Comparison of ENCODE assay signal across 1 cellular context in the genomic region with DNA sequence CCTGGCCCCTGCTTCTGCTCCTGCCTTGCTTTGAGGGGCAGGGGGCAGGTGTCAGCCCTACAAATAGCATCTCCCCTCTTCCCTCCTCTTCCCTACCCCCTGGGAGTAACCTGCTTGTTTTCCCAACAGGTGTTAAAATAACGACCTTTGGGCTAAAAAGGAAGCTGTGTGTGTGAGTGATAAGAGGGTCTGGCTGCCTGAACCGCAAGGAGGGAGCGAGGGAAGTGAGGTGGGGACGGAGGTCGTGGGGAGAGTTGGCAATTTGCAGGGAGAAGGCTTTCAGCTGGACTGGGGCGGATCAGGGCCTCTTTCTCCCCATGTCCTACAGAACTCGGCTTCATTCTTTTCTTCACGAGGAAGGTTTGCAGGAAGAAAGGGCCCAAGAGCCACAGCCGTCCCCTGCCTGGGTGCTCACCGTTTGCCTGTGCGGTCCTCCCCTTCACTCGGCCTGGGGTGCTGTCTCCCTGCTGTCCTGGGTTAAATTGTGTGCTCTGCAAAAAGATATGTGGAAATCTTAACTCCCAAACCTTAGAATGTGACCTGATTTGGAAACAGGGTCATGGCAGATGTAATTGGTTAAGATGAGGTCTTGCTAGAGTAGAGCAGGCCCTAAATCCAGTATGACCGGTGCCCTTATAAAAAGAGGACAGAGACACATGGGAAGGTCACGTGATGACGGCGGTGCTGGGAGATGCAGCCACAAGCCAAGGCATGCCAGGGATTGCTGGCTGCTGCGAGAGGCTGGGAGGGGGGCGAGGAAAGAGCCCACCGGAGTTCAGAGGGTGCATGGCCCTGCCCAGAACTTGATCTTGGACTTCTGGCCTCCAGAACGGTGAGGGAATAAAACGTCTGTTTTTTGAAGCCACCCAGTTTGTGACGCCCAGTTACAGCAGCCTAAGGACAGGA.
TF ChIP-seq lines count a peak whose summit lies in the region.

No MANE protein-coding gene starts in this region.

TF ChIP-seq in K562, 482 proteins besides CTCF, POLR2A, EP300 and RAD21 (continued from another document and continues in another):
- no peak for TF ChIP-seq SIN3A (IDR thresholded peaks at IDR 0.05; ENCODE audit: borderline replicate concordance in 2 of 2, control insufficient read depth in 1 of 2, low read depth in 2 of 2, low read length in 2 of 2)
- TF ChIP-seq ZNF311 (CRISPR knock-in tag; IDR thresholded peaks at IDR 0.05): no peak
- TF ChIP-seq NFE2 (IDR thresholded peaks at IDR 0.05; ENCODE audit: low read depth): no peak
- no peak for TF ChIP-seq HLTF (IDR thresholded peaks at IDR 0.05)
- TF ChIP-seq NR3C1 (CRISPR knock-in tag; IDR thresholded peaks at IDR 0.05): no peak
- TF ChIP-seq, protein P1, sequence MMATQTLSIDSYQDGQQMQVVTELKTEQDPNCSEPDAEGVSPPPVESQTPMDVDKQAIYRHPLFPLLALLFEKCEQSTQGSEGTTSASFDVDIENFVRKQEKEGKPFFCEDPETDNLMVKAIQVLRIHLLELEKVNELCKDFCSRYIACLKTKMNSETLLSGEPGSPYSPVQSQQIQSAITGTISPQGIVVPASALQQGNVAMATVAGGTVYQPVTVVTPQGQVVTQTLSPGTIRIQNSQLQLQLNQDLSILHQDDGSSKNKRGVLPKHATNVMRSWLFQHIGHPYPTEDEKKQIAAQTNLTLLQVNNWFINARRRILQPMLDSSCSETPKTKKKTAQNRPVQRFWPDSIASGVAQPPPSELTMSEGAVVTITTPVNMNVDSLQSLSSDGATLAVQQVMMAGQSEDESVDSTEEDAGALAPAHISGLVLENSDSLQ (IDR thresholded peaks at IDR 0.05): no peak
- no peak for TF ChIP-seq RBM17 (IDR thresholded peaks at IDR 0.05; ENCODE audit: borderline replicate concordance, low read depth, low read length)
- peak; percentile 68 for TF ChIP-seq CBFA2T2 (conservative IDR thresholded peaks at IDR 0.05)
- no peak for TF ChIP-seq SP1 (CRISPR knock-in tag; IDR thresholded peaks at IDR 0.05)
- TF ChIP-seq TCF3 (CRISPR knock-in tag; IDR thresholded peaks at IDR 0.05): peak; percentile 88
- no peak for TF ChIP-seq RNF2 (IDR thresholded peaks at IDR 0.05)
- no peak for TF ChIP-seq CHD2 (IDR thresholded peaks at IDR 0.05; ENCODE audit: low read depth, low read length)
- no peak for TF ChIP-seq ATF7 (IDR thresholded peaks at IDR 0.05)
- TF ChIP-seq POLR2B (IDR thresholded peaks at IDR 0.05; ENCODE audit: low read depth, partially characterized antibody): no peak
- TF ChIP-seq, protein P2, sequence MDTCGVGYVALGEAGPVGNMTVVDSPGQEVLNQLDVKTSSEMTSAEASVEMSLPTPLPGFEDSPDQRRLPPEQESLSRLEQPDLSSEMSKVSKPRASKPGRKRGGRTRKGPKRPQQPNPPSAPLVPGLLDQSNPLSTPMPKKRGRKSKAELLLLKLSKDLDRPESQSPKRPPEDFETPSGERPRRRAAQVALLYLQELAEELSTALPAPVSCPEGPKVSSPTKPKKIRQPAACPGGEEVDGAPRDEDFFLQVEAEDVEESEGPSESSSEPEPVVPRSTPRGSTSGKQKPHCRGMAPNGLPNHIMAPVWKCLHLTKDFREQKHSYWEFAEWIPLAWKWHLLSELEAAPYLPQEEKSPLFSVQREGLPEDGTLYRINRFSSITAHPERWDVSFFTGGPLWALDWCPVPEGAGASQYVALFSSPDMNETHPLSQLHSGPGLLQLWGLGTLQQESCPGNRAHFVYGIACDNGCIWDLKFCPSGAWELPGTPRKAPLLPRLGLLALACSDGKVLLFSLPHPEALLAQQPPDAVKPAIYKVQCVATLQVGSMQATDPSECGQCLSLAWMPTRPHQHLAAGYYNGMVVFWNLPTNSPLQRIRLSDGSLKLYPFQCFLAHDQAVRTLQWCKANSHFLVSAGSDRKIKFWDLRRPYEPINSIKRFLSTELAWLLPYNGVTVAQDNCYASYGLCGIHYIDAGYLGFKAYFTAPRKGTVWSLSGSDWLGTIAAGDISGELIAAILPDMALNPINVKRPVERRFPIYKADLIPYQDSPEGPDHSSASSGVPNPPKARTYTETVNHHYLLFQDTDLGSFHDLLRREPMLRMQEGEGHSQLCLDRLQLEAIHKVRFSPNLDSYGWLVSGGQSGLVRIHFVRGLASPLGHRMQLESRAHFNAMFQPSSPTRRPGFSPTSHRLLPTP (IDR thresholded peaks at IDR 0.05; ENCODE audit: borderline replicate concordance, extremely low read depth, insufficient read length): no peak
- peak; percentile 46 for TF ChIP-seq ETV5 (CRISPR knock-in tag; IDR thresholded peaks at IDR 0.05; ENCODE audit: low read depth)
- no peak for TF ChIP-seq MTF1 (CRISPR knock-in tag; IDR thresholded peaks at IDR 0.05; ENCODE audit: borderline replicate concordance)
- TF ChIP-seq, protein P3, sequence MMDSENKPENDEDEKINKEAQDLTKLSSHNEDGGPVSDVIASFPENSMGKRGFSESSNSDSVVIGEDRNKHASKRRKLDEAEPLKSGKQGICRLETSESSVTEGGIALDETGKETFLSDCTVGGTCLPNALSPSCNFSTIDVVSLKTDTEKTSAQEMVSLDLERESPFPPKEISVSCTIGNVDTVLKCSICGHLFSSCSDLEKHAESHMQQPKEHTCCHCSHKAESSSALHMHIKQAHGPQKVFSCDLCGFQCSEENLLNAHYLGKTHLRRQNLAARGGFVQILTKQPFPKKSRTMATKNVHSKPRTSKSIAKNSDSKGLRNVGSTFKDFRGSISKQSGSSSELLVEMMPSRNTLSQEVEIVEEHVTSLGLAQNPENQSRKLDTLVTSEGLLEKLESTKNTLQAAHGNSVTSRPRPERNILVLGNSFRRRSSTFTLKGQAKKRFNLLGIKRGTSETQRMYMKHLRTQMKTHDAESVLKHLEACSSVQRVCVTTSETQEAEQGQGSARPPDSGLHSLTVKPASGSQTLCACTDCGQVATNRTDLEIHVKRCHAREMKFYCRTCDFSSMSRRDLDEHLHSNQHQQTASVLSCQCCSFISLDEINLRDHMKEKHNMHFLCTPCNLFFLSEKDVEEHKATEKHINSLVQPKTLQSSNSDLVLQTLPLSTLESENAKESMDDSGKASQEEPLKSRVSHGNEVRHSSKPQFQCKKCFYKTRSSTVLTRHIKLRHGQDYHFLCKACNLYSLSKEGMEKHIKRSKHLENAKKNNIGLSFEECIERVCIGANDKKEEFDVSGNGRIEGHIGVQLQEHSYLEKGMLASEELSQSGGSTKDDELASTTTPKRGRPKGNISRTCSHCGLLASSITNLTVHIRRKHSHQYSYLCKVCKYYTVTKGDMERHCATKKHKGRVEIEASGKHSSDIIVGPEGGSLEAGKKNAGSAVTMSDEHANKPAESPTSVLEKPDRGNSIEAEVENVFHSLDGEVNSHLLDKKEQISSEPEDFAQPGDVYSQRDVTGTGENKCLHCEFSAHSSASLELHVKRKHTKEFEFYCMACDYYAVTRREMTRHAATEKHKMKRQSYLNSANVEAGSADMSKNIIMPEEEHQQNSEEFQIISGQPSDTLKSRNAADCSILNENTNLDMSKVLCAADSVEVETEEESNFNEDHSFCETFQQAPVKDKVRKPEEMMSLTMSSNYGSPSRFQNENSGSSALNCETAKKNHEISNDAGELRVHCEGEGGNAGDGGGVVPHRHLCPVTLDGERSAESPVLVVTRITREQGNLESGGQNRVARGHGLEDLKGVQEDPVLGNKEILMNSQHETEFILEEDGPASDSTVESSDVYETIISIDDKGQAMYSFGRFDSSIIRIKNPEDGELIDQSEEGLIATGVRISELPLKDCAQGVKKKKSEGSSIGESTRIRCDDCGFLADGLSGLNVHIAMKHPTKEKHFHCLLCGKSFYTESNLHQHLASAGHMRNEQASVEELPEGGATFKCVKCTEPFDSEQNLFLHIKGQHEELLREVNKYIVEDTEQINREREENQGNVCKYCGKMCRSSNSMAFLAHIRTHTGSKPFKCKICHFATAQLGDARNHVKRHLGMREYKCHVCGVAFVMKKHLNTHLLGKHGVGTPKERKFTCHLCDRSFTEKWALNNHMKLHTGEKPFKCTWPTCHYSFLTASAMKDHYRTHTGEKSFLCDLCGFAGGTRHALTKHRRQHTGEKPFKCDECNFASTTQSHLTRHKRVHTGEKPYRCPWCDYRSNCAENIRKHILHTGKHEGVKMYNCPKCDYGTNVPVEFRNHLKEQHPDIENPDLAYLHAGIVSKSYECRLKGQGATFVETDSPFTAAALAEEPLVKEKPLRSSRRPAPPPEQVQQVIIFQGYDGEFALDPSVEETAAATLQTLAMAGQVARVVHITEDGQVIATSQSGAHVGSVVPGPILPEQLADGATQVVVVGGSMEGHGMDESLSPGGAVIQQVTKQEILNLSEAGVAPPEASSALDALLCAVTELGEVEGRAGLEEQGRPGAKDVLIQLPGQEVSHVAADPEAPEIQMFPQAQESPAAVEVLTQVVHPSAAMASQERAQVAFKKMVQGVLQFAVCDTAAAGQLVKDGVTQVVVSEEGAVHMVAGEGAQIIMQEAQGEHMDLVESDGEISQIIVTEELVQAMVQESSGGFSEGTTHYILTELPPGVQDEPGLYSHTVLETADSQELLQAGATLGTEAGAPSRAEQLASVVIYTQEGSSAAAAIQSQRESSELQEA (IDR thresholded peaks at IDR 0.05; ENCODE audit: low read depth): no peak
- TF ChIP-seq, protein P4, sequence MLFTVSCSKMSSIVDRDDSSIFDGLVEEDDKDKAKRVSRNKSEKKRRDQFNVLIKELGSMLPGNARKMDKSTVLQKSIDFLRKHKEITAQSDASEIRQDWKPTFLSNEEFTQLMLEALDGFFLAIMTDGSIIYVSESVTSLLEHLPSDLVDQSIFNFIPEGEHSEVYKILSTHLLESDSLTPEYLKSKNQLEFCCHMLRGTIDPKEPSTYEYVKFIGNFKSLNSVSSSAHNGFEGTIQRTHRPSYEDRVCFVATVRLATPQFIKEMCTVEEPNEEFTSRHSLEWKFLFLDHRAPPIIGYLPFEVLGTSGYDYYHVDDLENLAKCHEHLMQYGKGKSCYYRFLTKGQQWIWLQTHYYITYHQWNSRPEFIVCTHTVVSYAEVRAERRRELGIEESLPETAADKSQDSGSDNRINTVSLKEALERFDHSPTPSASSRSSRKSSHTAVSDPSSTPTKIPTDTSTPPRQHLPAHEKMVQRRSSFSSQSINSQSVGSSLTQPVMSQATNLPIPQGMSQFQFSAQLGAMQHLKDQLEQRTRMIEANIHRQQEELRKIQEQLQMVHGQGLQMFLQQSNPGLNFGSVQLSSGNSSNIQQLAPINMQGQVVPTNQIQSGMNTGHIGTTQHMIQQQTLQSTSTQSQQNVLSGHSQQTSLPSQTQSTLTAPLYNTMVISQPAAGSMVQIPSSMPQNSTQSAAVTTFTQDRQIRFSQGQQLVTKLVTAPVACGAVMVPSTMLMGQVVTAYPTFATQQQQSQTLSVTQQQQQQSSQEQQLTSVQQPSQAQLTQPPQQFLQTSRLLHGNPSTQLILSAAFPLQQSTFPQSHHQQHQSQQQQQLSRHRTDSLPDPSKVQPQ (CRISPR knock-in tag; IDR thresholded peaks at IDR 0.05; ENCODE audit: borderline replicate concordance): no peak
- TF ChIP-seq U2AF1 (optimal IDR thresholded peaks at IDR 0.05; ENCODE audit: low read depth, low read length): no peak
- TF ChIP-seq, protein P5, sequence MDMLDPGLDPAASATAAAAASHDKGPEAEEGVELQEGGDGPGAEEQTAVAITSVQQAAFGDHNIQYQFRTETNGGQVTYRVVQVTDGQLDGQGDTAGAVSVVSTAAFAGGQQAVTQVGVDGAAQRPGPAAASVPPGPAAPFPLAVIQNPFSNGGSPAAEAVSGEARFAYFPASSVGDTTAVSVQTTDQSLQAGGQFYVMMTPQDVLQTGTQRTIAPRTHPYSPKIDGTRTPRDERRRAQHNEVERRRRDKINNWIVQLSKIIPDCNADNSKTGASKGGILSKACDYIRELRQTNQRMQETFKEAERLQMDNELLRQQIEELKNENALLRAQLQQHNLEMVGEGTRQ (CRISPR knock-in tag; IDR thresholded peaks at IDR 0.05): peak; percentile 57
- peak; percentile 84 for TF ChIP-seq CBFA2T3 (IDR thresholded peaks at IDR 0.05)
- no peak for TF ChIP-seq PHB2 (IDR thresholded peaks at IDR 0.05; ENCODE audit: low read depth)
- TF ChIP-seq, protein P6, sequence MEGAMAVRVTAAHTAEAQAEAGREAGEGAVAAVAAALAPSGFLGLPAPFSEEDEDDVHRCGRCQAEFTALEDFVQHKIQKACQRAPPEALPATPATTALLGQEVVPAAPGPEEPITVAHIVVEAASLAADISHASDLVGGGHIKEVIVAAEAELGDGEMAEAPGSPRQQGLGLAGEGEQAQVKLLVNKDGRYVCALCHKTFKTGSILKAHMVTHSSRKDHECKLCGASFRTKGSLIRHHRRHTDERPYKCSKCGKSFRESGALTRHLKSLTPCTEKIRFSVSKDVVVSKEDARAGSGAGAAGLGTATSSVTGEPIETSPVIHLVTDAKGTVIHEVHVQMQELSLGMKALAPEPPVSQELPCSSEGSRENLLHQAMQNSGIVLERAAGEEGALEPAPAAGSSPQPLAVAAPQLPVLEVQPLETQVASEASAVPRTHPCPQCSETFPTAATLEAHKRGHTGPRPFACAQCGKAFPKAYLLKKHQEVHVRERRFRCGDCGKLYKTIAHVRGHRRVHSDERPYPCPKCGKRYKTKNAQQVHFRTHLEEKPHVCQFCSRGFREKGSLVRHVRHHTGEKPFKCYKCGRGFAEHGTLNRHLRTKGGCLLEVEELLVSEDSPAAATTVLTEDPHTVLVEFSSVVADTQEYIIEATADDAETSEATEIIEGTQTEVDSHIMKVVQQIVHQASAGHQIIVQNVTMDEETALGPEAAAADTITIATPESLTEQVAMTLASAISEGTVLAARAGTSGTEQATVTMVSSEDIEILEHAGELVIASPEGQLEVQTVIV (CRISPR knock-in tag; IDR thresholded peaks at IDR 0.05; ENCODE audit: borderline replicate concordance): no peak
- TF ChIP-seq, protein P7, sequence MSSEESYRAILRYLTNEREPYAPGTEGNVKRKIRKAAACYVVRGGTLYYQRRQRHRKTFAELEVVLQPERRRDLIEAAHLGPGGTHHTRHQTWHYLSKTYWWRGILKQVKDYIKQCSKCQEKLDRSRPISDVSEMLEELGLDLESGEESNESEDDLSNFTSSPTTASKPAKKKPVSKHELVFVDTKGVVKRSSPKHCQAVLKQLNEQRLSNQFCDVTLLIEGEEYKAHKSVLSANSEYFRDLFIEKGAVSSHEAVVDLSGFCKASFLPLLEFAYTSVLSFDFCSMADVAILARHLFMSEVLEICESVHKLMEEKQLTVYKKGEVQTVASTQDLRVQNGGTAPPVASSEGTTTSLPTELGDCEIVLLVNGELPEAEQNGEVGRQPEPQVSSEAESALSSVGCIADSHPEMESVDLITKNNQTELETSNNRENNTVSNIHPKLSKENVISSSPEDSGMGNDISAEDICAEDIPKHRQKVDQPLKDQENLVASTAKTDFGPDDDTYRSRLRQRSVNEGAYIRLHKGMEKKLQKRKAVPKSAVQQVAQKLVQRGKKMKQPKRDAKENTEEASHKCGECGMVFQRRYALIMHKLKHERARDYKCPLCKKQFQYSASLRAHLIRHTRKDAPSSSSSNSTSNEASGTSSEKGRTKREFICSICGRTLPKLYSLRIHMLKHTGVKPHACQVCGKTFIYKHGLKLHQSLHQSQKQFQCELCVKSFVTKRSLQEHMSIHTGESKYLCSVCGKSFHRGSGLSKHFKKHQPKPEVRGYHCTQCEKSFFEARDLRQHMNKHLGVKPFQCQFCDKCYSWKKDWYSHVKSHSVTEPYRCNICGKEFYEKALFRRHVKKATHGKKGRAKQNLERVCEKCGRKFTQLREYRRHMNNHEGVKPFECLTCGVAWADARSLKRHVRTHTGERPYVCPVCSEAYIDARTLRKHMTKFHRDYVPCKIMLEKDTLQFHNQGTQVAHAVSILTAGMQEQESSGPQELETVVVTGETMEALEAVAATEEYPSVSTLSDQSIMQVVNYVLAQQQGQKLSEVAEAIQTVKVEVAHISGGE (CRISPR knock-in tag; IDR thresholded peaks at IDR 0.05): no peak
- TF ChIP-seq, protein P8, sequence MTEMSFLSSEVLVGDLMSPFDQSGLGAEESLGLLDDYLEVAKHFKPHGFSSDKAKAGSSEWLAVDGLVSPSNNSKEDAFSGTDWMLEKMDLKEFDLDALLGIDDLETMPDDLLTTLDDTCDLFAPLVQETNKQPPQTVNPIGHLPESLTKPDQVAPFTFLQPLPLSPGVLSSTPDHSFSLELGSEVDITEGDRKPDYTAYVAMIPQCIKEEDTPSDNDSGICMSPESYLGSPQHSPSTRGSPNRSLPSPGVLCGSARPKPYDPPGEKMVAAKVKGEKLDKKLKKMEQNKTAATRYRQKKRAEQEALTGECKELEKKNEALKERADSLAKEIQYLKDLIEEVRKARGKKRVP (CRISPR knock-in tag; IDR thresholded peaks at IDR 0.05): no peak
- no peak for TF ChIP-seq MTA1 (IDR thresholded peaks at IDR 0.05; ENCODE audit: borderline replicate concordance)
- TF ChIP-seq ZNF184 (CRISPR knock-in tag; IDR thresholded peaks at IDR 0.05): no peak
